1 cellular context compared by ENCODE assay signal in the genomic region with DNA sequence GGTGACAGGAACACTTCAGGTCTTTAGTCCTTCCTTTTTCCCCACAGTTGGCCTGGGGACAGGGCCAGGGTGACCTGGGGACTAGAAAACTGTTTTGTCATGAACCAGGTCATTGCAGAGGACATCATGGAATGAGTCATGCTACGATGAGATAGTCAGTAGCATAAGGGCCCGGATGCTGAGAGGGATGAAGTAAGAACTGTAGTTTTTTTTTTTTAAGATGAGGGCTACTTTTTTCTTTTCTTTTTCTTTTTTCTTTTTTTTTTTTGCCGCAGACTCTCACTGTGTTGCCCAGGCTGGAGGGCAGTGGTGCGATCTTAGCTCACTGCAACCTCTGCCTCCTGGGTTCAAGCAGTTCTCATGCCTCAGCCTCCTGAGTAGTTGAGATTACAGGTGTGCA.
TF ChIP-seq lines count a peak whose summit lies in the region.

No MANE protein-coding gene starts in this region.

TF ChIP-seq in H1, 55 proteins besides CTCF, POLR2A, EP300 and RAD21:
- TF ChIP-seq BCL11A (IDR thresholded peaks at IDR 0.05; ENCODE audit: low read depth in 2 of 2, low read length in 2 of 2) (no peak), SP1 (IDR thresholded peaks at IDR 0.05; ENCODE audit: low read depth, low read length) (no peak), PHF8 (conservative IDR thresholded peaks at IDR 0.05; ENCODE audit: low read depth, low read length) (no peak), GABPA (IDR thresholded peaks at IDR 0.05; ENCODE audit: borderline replicate concordance, insufficient read depth, low read length) (no peak), RBBP5 (IDR thresholded peaks at IDR 0.05; ENCODE audit: borderline replicate concordance, low read depth, low read length) (no peak), SRF (IDR thresholded peaks at IDR 0.05; ENCODE audit: low read depth, low read length) (no peak), CREB1 (IDR thresholded peaks at IDR 0.05) (no peak), CEBPB (IDR thresholded peaks at IDR 0.05; ENCODE audit: low read depth, low read length) (no peak), EGR1 (IDR thresholded peaks at IDR 0.05; ENCODE audit: borderline replicate concordance, low read depth, low read length) (no peak), KDM1A (IDR thresholded peaks at IDR 0.05; ENCODE audit: borderline replicate concordance, low read length) (no peak)
